Comparison of ENCODE assay signal across 9 cellular contexts in genomic region chr1:38817958-38818705, GRCh38. TPM values are rescaled to one million over a fixed set of nuclear protein-coding genes. Genes with fewer than 3 reads are reported as not detected.
DNase-seq lines count a peak whose midpoint lies in the region; ATAC-seq, FAIRE-seq and TF ChIP-seq lines count a peak whose summit lies in the region.
"Had no signal": no experiment of that assay in that cellular context is flagged by ENCODE, and none has a peak within 500 bp of the region (broad histone marks: within the 10 kb centered on the region; RNA-seq: fewer than 3 reads in every experiment).

No MANE protein-coding gene starts in this region.

- DNase-seq in NCI-H748 (lab: John Stamatoyannopoulos, UW; ENCODE audit: unreplicated experiment) = peak; percentile 49
- no peak for DNase-seq in NCI-H748 treated with DMSO at 0.1 percent for 48 hours (lab: John Stamatoyannopoulos, UW)
- DNase-seq in chondrocyte (ENCODE audit: low spot score) = no peak
- peak; percentile 48 to 74 for DNase-seq in memory B cell (ENCODE audit: low spot score in 2 of 2)
- DNase-seq in stimulated activated CD8-positive, alpha-beta memory T cell treated with anti-CD3 and anti-CD28 coated beads, Interleukin-7, amount 100 ng/mL, for 48 hours (ENCODE audit: extremely low read depth in 1 of 2, low read depth in 1 of 2) = peak; percentile 8 to 27
- no peak for DNase-seq in RCC 7860 (ENCODE audit: low spot score)
- DNase-seq in NCI-H446 treated with DMSO at 0.1 percent for 48 hours (lab: John Stamatoyannopoulos, UW) = no peak

- H3K27me3 Mint-ChIP-seq in chondrocyte (ENCODE audit: low read depth) (peaks cover 12% of the 10 kb centered on the region), memory B cell (peaks cover 16% of the 10 kb centered on the region)

- no peaks in the 10 kb centered on the region for H3K36me3 Mint-ChIP-seq in chondrocyte (ENCODE audit: low read depth)
- no peaks in the 10 kb centered on the region for H3K36me3 Mint-ChIP-seq in memory B cell

- no peak for FAIRE-seq in RCC 7860 (lab: Jason Lieb, UNC)
- FAIRE-seq: colon had no signal

- TF ChIP-seq CTCF in WI38 (IDR thresholded peaks at IDR 0.05; ENCODE audit: low read depth, low read length) = peak; percentile 30; the same call in 1 of the 2 replicates
- TF ChIP-seq CTCF in chondrocyte (IDR thresholded peaks at IDR 0.05) = peak; percentile 100

- no peaks in the 10 kb centered on the region for H3K4me1 Mint-ChIP-seq in chondrocyte (ENCODE audit: low read depth)
- peaks cover 2% of the 10 kb centered on the region for H3K4me1 Mint-ChIP-seq in memory B cell

- no peak overlapping the region for H3K27ac Mint-ChIP-seq in chondrocyte (ENCODE audit: unreplicated experiment)
- H3K27ac Mint-ChIP-seq in memory B cell = no peak overlapping the region

- H3K4me3 Mint-ChIP-seq in chondrocyte (ENCODE audit: unreplicated experiment) (peak overlapping the region; percentile 42), memory B cell (no peak overlapping the region)

- H3K4me3 ChIP-seq in WI38 (ENCODE audit: low read depth, low read length) = no peak overlapping the region

- peaks cover 5% of the 10 kb centered on the region for H3K9me3 Mint-ChIP-seq in chondrocyte (ENCODE audit: low read depth)
- H3K9me3 Mint-ChIP-seq in memory B cell = no peaks in the 10 kb centered on the region

- peak; percentile 74 for ATAC-seq in memory B cell (ENCODE audit: low read depth)

RNA-seq across cellular contexts. Expression of gene RRAGC, which starts 41.4 kb away (rescaled TPM):
- 51.7 to 71.7 TPM (median 71.2 TPM) in 3 replicates for total RNA-seq in chondrocyte

RNA-seq across cellular contexts. Expression of gene MYCBP, which starts 55.0 kb away (rescaled TPM):
- 6.1 to 13.7 TPM (median 6.1 TPM) in 3 replicates for total RNA-seq in chondrocyte

Comparison
In these comparisons a context has a peak if more than half of its experiments do, and no peak if none do; other contexts are left out.
1. DNase-seq: peak in NCI-H748 (single experiment), memory B cell (2 of 2) and stimulated activated CD8-positive, alpha-beta memory T cell treated with anti-CD3 and anti-CD28 coated beads, Interleukin-7, amount 100 ng/mL, for 48 hours (2 of 2); none in NCI-H748 treated with DMSO at 0.1 percent for 48 hours (single experiment), chondrocyte (single experiment), RCC 7860 (single experiment) and NCI-H446 treated with DMSO at 0.1 percent for 48 hours (single experiment).